Comparison of ENCODE assay signal across 1 cellular context in the genomic region with DNA sequence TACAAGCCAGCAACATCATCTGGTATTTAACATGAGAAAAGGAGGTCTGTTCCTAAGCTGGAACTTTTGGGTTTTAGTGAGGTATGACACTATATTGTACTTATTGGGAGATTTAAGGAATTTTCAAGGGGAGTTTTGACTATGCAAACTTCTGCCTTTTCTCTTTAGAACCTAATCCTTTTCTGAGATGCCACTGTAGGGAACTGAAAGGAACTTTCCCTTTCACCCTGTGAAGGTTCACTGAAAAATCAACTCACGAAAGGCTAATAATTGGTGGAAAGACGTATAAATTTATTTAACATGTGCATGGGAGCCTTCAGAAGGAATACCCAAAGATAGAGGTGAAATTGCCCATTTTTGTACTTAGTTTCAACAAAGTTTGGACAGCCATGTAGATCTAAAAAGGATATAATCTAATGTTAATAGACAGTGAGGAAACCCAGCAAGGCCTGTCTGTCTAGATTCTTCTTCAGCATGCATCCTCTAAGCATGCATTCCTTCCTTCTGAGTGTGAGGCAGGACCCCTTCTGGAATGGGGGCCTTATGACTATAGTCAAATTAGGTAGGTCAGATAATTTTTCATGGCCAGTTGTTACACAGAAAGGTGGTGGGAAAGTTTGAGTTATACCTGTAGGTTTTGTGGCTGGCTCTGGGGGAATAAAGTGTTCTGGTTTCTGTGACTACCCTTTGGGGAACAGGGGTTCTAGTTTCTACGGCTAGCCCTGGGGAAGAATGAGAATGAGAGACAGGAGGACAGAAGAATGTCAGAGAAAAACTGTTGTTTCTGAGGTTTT.
TF ChIP-seq lines count a peak whose summit lies in the region.

No MANE protein-coding gene starts in this region.

TF ChIP-seq in HepG2, 621 proteins besides CTCF, POLR2A, EP300 and RAD21 (continued from another document):
- TF ChIP-seq, protein P1, sequence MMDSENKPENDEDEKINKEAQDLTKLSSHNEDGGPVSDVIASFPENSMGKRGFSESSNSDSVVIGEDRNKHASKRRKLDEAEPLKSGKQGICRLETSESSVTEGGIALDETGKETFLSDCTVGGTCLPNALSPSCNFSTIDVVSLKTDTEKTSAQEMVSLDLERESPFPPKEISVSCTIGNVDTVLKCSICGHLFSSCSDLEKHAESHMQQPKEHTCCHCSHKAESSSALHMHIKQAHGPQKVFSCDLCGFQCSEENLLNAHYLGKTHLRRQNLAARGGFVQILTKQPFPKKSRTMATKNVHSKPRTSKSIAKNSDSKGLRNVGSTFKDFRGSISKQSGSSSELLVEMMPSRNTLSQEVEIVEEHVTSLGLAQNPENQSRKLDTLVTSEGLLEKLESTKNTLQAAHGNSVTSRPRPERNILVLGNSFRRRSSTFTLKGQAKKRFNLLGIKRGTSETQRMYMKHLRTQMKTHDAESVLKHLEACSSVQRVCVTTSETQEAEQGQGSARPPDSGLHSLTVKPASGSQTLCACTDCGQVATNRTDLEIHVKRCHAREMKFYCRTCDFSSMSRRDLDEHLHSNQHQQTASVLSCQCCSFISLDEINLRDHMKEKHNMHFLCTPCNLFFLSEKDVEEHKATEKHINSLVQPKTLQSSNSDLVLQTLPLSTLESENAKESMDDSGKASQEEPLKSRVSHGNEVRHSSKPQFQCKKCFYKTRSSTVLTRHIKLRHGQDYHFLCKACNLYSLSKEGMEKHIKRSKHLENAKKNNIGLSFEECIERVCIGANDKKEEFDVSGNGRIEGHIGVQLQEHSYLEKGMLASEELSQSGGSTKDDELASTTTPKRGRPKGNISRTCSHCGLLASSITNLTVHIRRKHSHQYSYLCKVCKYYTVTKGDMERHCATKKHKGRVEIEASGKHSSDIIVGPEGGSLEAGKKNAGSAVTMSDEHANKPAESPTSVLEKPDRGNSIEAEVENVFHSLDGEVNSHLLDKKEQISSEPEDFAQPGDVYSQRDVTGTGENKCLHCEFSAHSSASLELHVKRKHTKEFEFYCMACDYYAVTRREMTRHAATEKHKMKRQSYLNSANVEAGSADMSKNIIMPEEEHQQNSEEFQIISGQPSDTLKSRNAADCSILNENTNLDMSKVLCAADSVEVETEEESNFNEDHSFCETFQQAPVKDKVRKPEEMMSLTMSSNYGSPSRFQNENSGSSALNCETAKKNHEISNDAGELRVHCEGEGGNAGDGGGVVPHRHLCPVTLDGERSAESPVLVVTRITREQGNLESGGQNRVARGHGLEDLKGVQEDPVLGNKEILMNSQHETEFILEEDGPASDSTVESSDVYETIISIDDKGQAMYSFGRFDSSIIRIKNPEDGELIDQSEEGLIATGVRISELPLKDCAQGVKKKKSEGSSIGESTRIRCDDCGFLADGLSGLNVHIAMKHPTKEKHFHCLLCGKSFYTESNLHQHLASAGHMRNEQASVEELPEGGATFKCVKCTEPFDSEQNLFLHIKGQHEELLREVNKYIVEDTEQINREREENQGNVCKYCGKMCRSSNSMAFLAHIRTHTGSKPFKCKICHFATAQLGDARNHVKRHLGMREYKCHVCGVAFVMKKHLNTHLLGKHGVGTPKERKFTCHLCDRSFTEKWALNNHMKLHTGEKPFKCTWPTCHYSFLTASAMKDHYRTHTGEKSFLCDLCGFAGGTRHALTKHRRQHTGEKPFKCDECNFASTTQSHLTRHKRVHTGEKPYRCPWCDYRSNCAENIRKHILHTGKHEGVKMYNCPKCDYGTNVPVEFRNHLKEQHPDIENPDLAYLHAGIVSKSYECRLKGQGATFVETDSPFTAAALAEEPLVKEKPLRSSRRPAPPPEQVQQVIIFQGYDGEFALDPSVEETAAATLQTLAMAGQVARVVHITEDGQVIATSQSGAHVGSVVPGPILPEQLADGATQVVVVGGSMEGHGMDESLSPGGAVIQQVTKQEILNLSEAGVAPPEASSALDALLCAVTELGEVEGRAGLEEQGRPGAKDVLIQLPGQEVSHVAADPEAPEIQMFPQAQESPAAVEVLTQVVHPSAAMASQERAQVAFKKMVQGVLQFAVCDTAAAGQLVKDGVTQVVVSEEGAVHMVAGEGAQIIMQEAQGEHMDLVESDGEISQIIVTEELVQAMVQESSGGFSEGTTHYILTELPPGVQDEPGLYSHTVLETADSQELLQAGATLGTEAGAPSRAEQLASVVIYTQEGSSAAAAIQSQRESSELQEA (CRISPR knock-in tag; IDR thresholded peaks at IDR 0.05; ENCODE audit: not compliant biosample characterization): no peak
- TF ChIP-seq, protein P2, sequence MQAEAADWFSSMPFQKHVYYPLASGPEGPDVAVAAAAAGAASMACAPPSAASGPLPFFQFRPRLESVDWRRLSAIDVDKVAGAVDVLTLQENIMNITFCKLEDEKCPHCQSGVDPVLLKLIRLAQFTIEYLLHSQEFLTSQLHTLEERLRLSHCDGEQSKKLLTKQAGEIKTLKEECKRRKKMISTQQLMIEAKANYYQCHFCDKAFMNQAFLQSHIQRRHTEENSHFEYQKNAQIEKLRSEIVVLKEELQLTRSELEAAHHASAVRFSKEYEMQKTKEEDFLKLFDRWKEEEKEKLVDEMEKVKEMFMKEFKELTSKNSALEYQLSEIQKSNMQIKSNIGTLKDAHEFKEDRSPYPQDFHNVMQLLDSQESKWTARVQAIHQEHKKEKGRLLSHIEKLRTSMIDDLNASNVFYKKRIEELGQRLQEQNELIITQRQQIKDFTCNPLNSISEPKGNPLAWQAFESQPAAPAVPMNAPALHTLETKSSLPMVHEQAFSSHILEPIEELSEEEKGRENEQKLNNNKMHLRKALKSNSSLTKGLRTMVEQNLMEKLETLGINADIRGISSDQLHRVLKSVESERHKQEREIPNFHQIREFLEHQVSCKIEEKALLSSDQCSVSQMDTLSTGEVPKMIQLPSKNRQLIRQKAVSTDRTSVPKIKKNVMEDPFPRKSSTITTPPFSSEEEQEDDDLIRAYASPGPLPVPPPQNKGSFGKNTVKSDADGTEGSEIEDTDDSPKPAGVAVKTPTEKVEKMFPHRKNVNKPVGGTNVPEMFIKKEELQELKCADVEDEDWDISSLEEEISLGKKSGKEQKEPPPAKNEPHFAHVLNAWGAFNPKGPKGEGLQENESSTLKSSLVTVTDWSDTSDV (CRISPR knock-in tag; IDR thresholded peaks at IDR 0.05): no peak
- TF ChIP-seq SRF (IDR thresholded peaks at IDR 0.05; ENCODE audit: low read depth, low read length): no peak
